Comparison of ENCODE assay signal across 1 cellular context in genomic region chr9:95024097-95024671, GRCh38.
A peak's percentile ranks its signal among the peaks of the same experiment; 100 is the strongest.
TF ChIP-seq lines count a peak whose summit lies in the region.

No MANE protein-coding gene starts in this region.

TF ChIP-seq in HepG2, 621 proteins besides CTCF, POLR2A, EP300 and RAD21 (continued from another document and continues in another):
- TF ChIP-seq TEAD3 (CRISPR knock-in tag; optimal IDR thresholded peaks at IDR 0.05; ENCODE audit: borderline replicate concordance), result peak; percentile 53
- TF ChIP-seq ZNF382 (CRISPR knock-in tag; IDR thresholded peaks at IDR 0.05; ENCODE audit: borderline replicate concordance), result no peak
- peak; percentile 61 for TF ChIP-seq AGO2 (optimal IDR thresholded peaks at IDR 0.05; ENCODE audit: low read depth, low read length)
- TF ChIP-seq DBP (CRISPR knock-in tag; IDR thresholded peaks at IDR 0.05; ENCODE audit: not compliant biosample characterization), result no peak
- TF ChIP-seq NCOR1 (IDR thresholded peaks at IDR 0.05; ENCODE audit: borderline replicate concordance, low read length), result peak; percentile 36; the same call in 1 of the 2 replicates
- 0 out of 2 replicates have a peak, but pooled peaks have one; percentile 33 for TF ChIP-seq CBFB (CRISPR knock-in tag; IDR thresholded peaks at IDR 0.05)
- TF ChIP-seq ZNF468 (CRISPR knock-in tag; IDR thresholded peaks at IDR 0.05), result no peak
- TF ChIP-seq ZNF766 (CRISPR knock-in tag; IDR thresholded peaks at IDR 0.05; ENCODE audit: borderline replicate concordance), result no peak
- TF ChIP-seq PRDM10 (CRISPR knock-in tag; IDR thresholded peaks at IDR 0.05; ENCODE audit: low read depth), result 0 out of 2 replicates have a peak, but pooled peaks have one; percentile 28
- peak; percentile 28; the same call in 1 of the 2 replicates for TF ChIP-seq ISL2 (CRISPR knock-in tag; IDR thresholded peaks at IDR 0.05)
- no peak for TF ChIP-seq ZFP36L1 (CRISPR knock-in tag; IDR thresholded peaks at IDR 0.05)
- no peak for TF ChIP-seq MBNL3 (CRISPR knock-in tag; conservative IDR thresholded peaks at IDR 0.05)
- no peak for TF ChIP-seq ZNF747 (CRISPR knock-in tag; IDR thresholded peaks at IDR 0.05; ENCODE audit: borderline replicate concordance)
- TF ChIP-seq ZNF724P (CRISPR knock-in tag; IDR thresholded peaks at IDR 0.05; ENCODE audit: borderline replicate concordance), result no peak
- TF ChIP-seq SOX13 (IDR thresholded peaks at IDR 0.05), result no peak
- peak in 1 of 2 experiments; percentile 76; a peak in 2 of 4 replicates for TF ChIP-seq SOX13 (CRISPR knock-in tag; conservative IDR thresholded peaks at IDR 0.05 in 1 of 2, IDR thresholded peaks at IDR 0.05 in 1 of 2)
- peak; percentile 62 for TF ChIP-seq FOXP4 (CRISPR knock-in tag; IDR thresholded peaks at IDR 0.05)
- TF ChIP-seq ZNF660 (CRISPR knock-in tag; IDR thresholded peaks at IDR 0.05; ENCODE audit: borderline replicate concordance, low read depth), result no peak
- no peak for TF ChIP-seq GTF2F1 (IDR thresholded peaks at IDR 0.05; ENCODE audit: low read length)
- no peak for TF ChIP-seq ZNF709 (CRISPR knock-in tag; IDR thresholded peaks at IDR 0.05)
- peak; percentile 90 for TF ChIP-seq ZNF687 (CRISPR knock-in tag; IDR thresholded peaks at IDR 0.05)
- TF ChIP-seq ZNF503 (CRISPR knock-in tag; IDR thresholded peaks at IDR 0.05), result 0 out of 2 replicates have a peak, but pooled peaks have one; percentile 16
- TF ChIP-seq ZNF282 (IDR thresholded peaks at IDR 0.05; ENCODE audit: partially characterized antibody), result no peak
- no peak for TF ChIP-seq ZKSCAN8 (CRISPR knock-in tag; IDR thresholded peaks at IDR 0.05; ENCODE audit: borderline replicate concordance)
- TF ChIP-seq DPF2 (CRISPR knock-in tag; IDR thresholded peaks at IDR 0.05; ENCODE audit: borderline replicate concordance, low read depth), result 0 out of 2 replicates have a peak, but pooled peaks have one; percentile 36
- TF ChIP-seq SUZ12 (IDR thresholded peaks at IDR 0.05; ENCODE audit: low read depth, low read length), result no peak
- TF ChIP-seq ATF5 (CRISPR knock-in tag; IDR thresholded peaks at IDR 0.05; ENCODE audit: low read depth), result no peak
- TF ChIP-seq ZBTB7B (CRISPR knock-in tag; IDR thresholded peaks at IDR 0.05), result peak; percentile 46; the same call in 1 of the 2 replicates
- TF ChIP-seq CENPX (CRISPR knock-in tag; IDR thresholded peaks at IDR 0.05), result no peak
- peak; percentile 86 for TF ChIP-seq ZNF644 (CRISPR knock-in tag; IDR thresholded peaks at IDR 0.05; ENCODE audit: low read depth)
- TF ChIP-seq ZNF280D (CRISPR knock-in tag; IDR thresholded peaks at IDR 0.05), result no peak
- no peak for TF ChIP-seq PCBP1 (IDR thresholded peaks at IDR 0.05; ENCODE audit: borderline replicate concordance, low read depth, low read length)
- TF ChIP-seq TBP (CRISPR knock-in tag; IDR thresholded peaks at IDR 0.05), result no peak
- no peak for TF ChIP-seq NRL (CRISPR knock-in tag; IDR thresholded peaks at IDR 0.05; ENCODE audit: borderline replicate concordance)
- TF ChIP-seq ZNF691 (CRISPR knock-in tag; IDR thresholded peaks at IDR 0.05; ENCODE audit: borderline replicate concordance, low read depth), result 0 out of 2 replicates have a peak, but pooled peaks have one; percentile 27
- TF ChIP-seq TGIF2 (CRISPR knock-in tag; IDR thresholded peaks at IDR 0.05), result no peak
- TF ChIP-seq DDIT3 (CRISPR knock-in tag; IDR thresholded peaks at IDR 0.05), result no peak
- TF ChIP-seq CHD2 (IDR thresholded peaks at IDR 0.05; ENCODE audit: low read depth, low read length), result no peak
- TF ChIP-seq ZNF776 (CRISPR knock-in tag; IDR thresholded peaks at IDR 0.05), result no peak
- TF ChIP-seq MIXL1 (CRISPR knock-in tag; IDR thresholded peaks at IDR 0.05), result peak; percentile 31; the same call in 1 of the 2 replicates
- TF ChIP-seq FUBP1 (CRISPR knock-in tag; IDR thresholded peaks at IDR 0.05; ENCODE audit: borderline replicate concordance), result no peak
